ENCODE assay signal across 2 cellular contexts in genomic region chr15:74032606-74033561, GRCh38.
TF ChIP-seq lines count a peak whose summit lies in the region.

No MANE protein-coding gene starts in this region.

TF ChIP-seq in GM12878, 131 proteins besides CTCF, POLR2A, EP300 and RAD21:
- no peak for TF ChIP-seq CUX1 (IDR thresholded peaks at IDR 0.05; ENCODE audit: insufficient replicate concordance, low read depth, low read length)
- TF ChIP-seq SKIL (IDR thresholded peaks at IDR 0.05; ENCODE audit: low read depth, poor library complexity, severe bottlenecking), result no peak

TF ChIP-seq in WTC11, 78 proteins besides CTCF, POLR2A, EP300 and RAD21:
- TF ChIP-seq GABPB1 (CRISPR knock-in tag; IDR thresholded peaks at IDR 0.05) (no peak), JUN (CRISPR knock-in tag; IDR thresholded peaks at IDR 0.05) (no peak), E2F4 (CRISPR knock-in tag; IDR thresholded peaks at IDR 0.05; ENCODE audit: borderline replicate concordance, low read depth) (no peak), ZNF396 (CRISPR knock-in tag; IDR thresholded peaks at IDR 0.05; ENCODE audit: borderline replicate concordance) (no peak), ZBTB21 (CRISPR knock-in tag; IDR thresholded peaks at IDR 0.05; ENCODE audit: borderline replicate concordance) (no peak), MXD4 (CRISPR knock-in tag; IDR thresholded peaks at IDR 0.05; ENCODE audit: borderline replicate concordance) (no peak), ZNF138 (CRISPR knock-in tag; conservative IDR thresholded peaks at IDR 0.05) (no peak), FOXK1 (CRISPR knock-in tag; IDR thresholded peaks at IDR 0.05) (no peak), SMAD4 (CRISPR knock-in tag; IDR thresholded peaks at IDR 0.05) (no peak), TP53 (CRISPR knock-in tag; IDR thresholded peaks at IDR 0.05) (no peak)
